Comparison of ENCODE assay signal across 24 cellular contexts in genomic region chr10:61050120-61050745, GRCh38.
"Had no signal": no experiment of that assay in that cellular context is flagged by ENCODE, and none has a peak within 500 bp of the region (broad histone marks: within the 10 kb centered on the region; RNA-seq: fewer than 3 reads in every experiment).

No MANE protein-coding gene starts in this region.

- H3K79me2 ChIP-seq: parathyroid adenoma had no signal

- H3K4me2 ChIP-seq: neural progenitor cell had no signal

- DNase-seq: naive thymus-derived CD4-positive, alpha-beta T cell; natural killer cell; occipital lobe; ovary; posterior cingulate gyrus; psoas muscle; sigmoid colon; small intestine; stimulated activated CD4-positive, alpha-beta T cell treated with anti-CD3 and anti-CD28 coated beads, Interleukin-15, amount 100 ng/mL, for 24 hours; stimulated activated CD4-positive, alpha-beta T cell treated with anti-CD3 and anti-CD28 coated beads, Interleukin-2, amount 100 ng/mL, for 24 hours; stimulated activated CD4-positive, alpha-beta T cell treated with anti-CD3 and anti-CD28 coated beads, Interleukin-2, amount 100 ng/mL, for 48 hours; stimulated activated CD4-positive, alpha-beta T cell treated with anti-CD3 and anti-CD28 coated beads, Interleukin-4, amount 100 ng/mL, for 24 hours; stimulated activated naive B cell treated with anti-CD40 and anti-IgM and Interleukin-4, amounts not matched to agents 10 μg/mL and 1 μg/mL and 100 μg/mL, for 72 hours; stimulated activated naive CD4-positive, alpha-beta T cell treated with Interleukin-2 at 50 U/mL for 16 hours; thyroid gland; upper lobe of right lung; uterus had no signal

- FAIRE-seq: small intestine had no signal

- ATAC-seq: naive thymus-derived CD4-positive, alpha-beta T cell; natural killer cell; psoas muscle; right cardiac atrium; stimulated activated effector memory CD8-positive, alpha-beta T cell treated with anti-CD3 and anti-CD28 coated beads, Interleukin-12 subunit alpha, Interleukin-12 subunit beta, amount 100 ng/mL, for 72 hours; stimulated activated naive B cell treated with anti-CD40 and anti-IgM and Interleukin-4, amounts not matched to agents 10 μg/mL and 1 μg/mL and 100 μg/mL, for 72 hours; upper lobe of right lung had no signal

- H2AFZ ChIP-seq: neural progenitor cell, parathyroid adenoma had no signal

- H3K4me3 ChIP-seq: neural progenitor cell, ovary, psoas muscle, sigmoid colon, stomach, thoracic aorta, thyroid gland, tibial nerve, upper lobe of right lung, uterus had no signal

- H3K36me3 ChIP-seq: neural progenitor cell, ovary, sigmoid colon, stomach, thoracic aorta, thyroid gland, tibial nerve, upper lobe of right lung, uterus had no signal

- H3K27ac ChIP-seq: neural progenitor cell, ovary, parathyroid adenoma, psoas muscle, sigmoid colon, stomach, thoracic aorta, thyroid gland, tibial nerve, upper lobe of right lung, uterus had no signal

- H3K9ac ChIP-seq: neural progenitor cell, parathyroid adenoma had no signal

- H3K4me1 ChIP-seq: neural progenitor cell, parathyroid adenoma, psoas muscle, sigmoid colon, thyroid gland, tibial nerve, upper lobe of right lung, uterus had no signal

- H3K27me3 ChIP-seq: neural progenitor cell, ovary, sigmoid colon, stomach, thyroid gland, tibial nerve, uterus had no signal

- H3K9me3 ChIP-seq: ovary, psoas muscle, sigmoid colon, stomach, thoracic aorta, thyroid gland, tibial nerve, upper lobe of right lung, uterus had no signal
